Comparison of ENCODE assay signal across 8 cellular contexts in genomic region chr10:100286051-100287033, GRCh38. TPM values are rescaled to one million over a fixed set of nuclear protein-coding genes. Genes with fewer than 3 reads are reported as not detected.
DNase-seq lines count a peak whose midpoint lies in the region; TF ChIP-seq lines count a peak whose summit lies in the region.

Gene BLOC1S2 (minus strand): TSS chr10:100286680. CDS start chr10:100286659, 21 bp downstream.

- intact Hi-C loops in stomach (cut with DNase I; ENCODE audit: low total_unique reads): no loop called here

- peak within 1 kb of the TSS; percentile 88 to 94 (median 92) for H3K27ac ChIP-seq in stomach

- peak within 1 kb of the TSS; percentile 100 for H3K4me3 Mint-ChIP-seq in neural crest cell

- peaks cover 24% of the 10 kb centered on the region for H3K4me1 Mint-ChIP-seq in neural crest cell

- no peaks in the 10 kb centered on the region for H3K36me3 Mint-ChIP-seq in neural crest cell (ENCODE audit: low read depth)

- H3K9me3 ChIP-seq in stomach: no peaks in the 10 kb centered on the region

- DNase-seq in ELF-1 (ENCODE audit: low read depth, low spot score): peak; percentile 90
- peak; percentile 79 for DNase-seq in GOT3 (lab: John Stamatoyannopoulos, UW)
- DNase-seq in LoVo (ENCODE audit: low spot score): peak; percentile 88
- DNase-seq in SHP77 treated with DMSO at 0.1 percent for 48 hours (lab: John Stamatoyannopoulos, UW): peak; percentile 52
- peak; percentile 83 for DNase-seq in activated gamma-delta T cell treated with Interleukin-2 at 50 U/mL for 16 hours
- DNase-seq in fibroblast of villous mesenchyme (ENCODE audit: low read depth): peak; percentile 88
- peak; percentile 86 for DNase-seq in neural crest cell (ENCODE audit: low read depth, low spot score)
- DNase-seq in stomach: peak; percentile 84

- peaks cover 10 to 41% (median 31%) of the 10 kb centered on the region in 4 donors for H3K4me1 ChIP-seq in stomach

- WGBS in stomach, 5 donors: 1 to 2% (median 2%) methylated on average over 34 to 63 of the region's 63 CpGs

- H3K4me3 ChIP-seq in fibroblast of villous mesenchyme (ENCODE audit: low read depth, low read length) (peak within 1 kb of the TSS; percentile 99), stomach (peak within 1 kb of the TSS; percentile 74 to 85 (median 84))

- peaks cover 0 to 21% (median 16%) of the 10 kb centered on the region in 4 donors for H3K36me3 ChIP-seq in stomach

- no peaks in the 10 kb centered on the region for H3K9me3 Mint-ChIP-seq in neural crest cell

- H3K27ac Mint-ChIP-seq in neural crest cell (ENCODE audit: unreplicated experiment): peak within 1 kb of the TSS; percentile 99

- no peak for TF ChIP-seq EP300 in stomach (IDR thresholded peaks at IDR 0.05)

- TF ChIP-seq POLR2A in stomach (IDR thresholded peaks at IDR 0.05): peak in 1 of 4 donors; percentile 27

- H3K27me3 Mint-ChIP-seq in neural crest cell (ENCODE audit: low read depth): peaks cover 7% of the 10 kb centered on the region

- no peaks in the 10 kb centered on the region for H3K27me3 ChIP-seq in stomach

- TF ChIP-seq CTCF in fibroblast of villous mesenchyme (IDR thresholded peaks at IDR 0.05; ENCODE audit: insufficient read depth, low read depth, low read length) (no peak), neural crest cell (conservative IDR thresholded peaks at IDR 0.05) (no peak), stomach (IDR thresholded peaks at IDR 0.05) (peak in 1 of 7 experiments; percentile 18)

RNA-seq across cellular contexts. Expression of gene BLOC1S2, which starts in this region (rescaled TPM):
- total RNA-seq in fibroblast of villous mesenchyme (35.0 and 40.9 TPM in 2 replicates), neural crest cell (32.9 and 37.5 TPM in 2 replicates), stomach (10 to 100 TPM in 3 of 5 donors, under 1 TPM in 1, not detected in 1; 0.87 to 33.4 (median 17.6) TPM)
- polyA plus RNA-seq in stomach: 10 to 100 TPM; 37.6 to 51.0 (median 48.7) TPM

Comparison
In these comparisons a context has a peak if more than half of its experiments do, and no peak if none do; other contexts are left out.
1. Peak in every context shown above with its lines: DNase-seq, H3K4me3 ChIP-seq and H3K27ac ChIP-seq.